Comparison of ENCODE assay signal across 15 cellular contexts in the genomic region with DNA sequence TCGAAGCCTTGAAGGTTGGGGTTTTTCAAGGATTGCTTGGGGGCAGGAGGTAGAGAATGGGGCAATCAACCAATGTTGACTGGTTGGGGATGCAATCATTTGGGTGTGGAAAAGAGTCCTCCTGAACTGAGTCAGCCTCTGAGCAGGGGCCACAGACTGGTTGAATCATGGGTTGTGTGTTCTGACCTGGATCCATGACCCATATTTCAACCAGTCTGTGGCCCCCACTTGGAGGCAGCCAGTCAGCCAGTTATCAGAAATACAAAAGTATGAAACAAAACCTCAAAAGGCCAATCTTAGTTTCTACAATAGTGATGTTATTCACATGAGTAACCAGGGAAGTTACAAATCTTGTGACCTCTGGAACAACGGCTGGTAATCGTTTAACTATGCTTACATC.
DNase-seq lines count a peak whose midpoint lies in the region; FAIRE-seq and TF ChIP-seq lines count a peak whose summit lies in the region.
"Had no signal": no experiment of that assay in that cellular context is flagged by ENCODE, and none has a peak within 500 bp of the region (broad histone marks: within the 10 kb centered on the region; RNA-seq: fewer than 3 reads in every experiment).

No MANE protein-coding gene starts in this region.

- no peak overlapping the region for H2BK15ac ChIP-seq in mesenchymal stem cell (ENCODE audit: low read depth, poor library complexity, severe bottlenecking)

- H3K18ac ChIP-seq in mesenchymal stem cell (ENCODE audit: low read depth in 1 of 2, low read length in 2 of 2) = no peak overlapping the region

- H2BK120ac ChIP-seq in mesenchymal stem cell (ENCODE audit: low read depth, low read length) = no peak overlapping the region

- FAIRE-seq in bronchial epithelial cell (lab: Jason Lieb, UNC) = no peak

- H4K8ac ChIP-seq in mesenchymal stem cell (ENCODE audit: low read length) = no peak overlapping the region

- no peak overlapping the region for H3K14ac ChIP-seq in mesenchymal stem cell (ENCODE audit: low read length in 2 of 2)

- H2AFZ ChIP-seq in mesenchymal stem cell (ENCODE audit: low read depth, low read length) = no peak overlapping the region

- peak overlapping the region; percentile 37 for H3K9ac ChIP-seq in mesenchymal stem cell (ENCODE audit: low read length)

- H3K27me3 ChIP-seq in bronchial epithelial cell (ENCODE audit: control insufficient read depth, insufficient read depth, low read length) (no peaks in the 10 kb centered on the region), mesenchymal stem cell (ENCODE audit: control insufficient read depth in 1 of 2, insufficient read depth in 1 of 2, low read length in 2 of 2) (no peaks in the 10 kb centered on the region)

- DNase-seq in EL (peak; percentile 82), HK-2 (ENCODE audit: unreplicated experiment) (peak; percentile 53), bronchial epithelial cell (ENCODE audit: low read depth) (peak; percentile 98), mesenchymal stem cell (peak; percentile 48), ureter (ENCODE audit: low spot score) (no peak), retina (no peak), NCI-H1417 (lab: John Stamatoyannopoulos, UW) (no peak)
- DNase-seq: activated CD4-positive, alpha-beta T cell treated with anti-CD3 and anti-CD28 coated beads for 1 hour; Calu3; effector CD8-positive, alpha-beta T cell; hippocampal formation; NCI-H1092; NCI-H446; T-cell had no signal

- H3K27ac ChIP-seq in mesenchymal stem cell (ENCODE audit: low read length, poor library complexity, severe bottlenecking) = no peak overlapping the region

- no peak overlapping the region for H2BK12ac ChIP-seq in mesenchymal stem cell (ENCODE audit: low read length in 2 of 2)

- no peaks in the 10 kb centered on the region for H3K9me3 ChIP-seq in mesenchymal stem cell (ENCODE audit: control insufficient read depth, low read length)

- no peak overlapping the region for H3K23ac ChIP-seq in mesenchymal stem cell (ENCODE audit: low read length in 2 of 2)

- no peak overlapping the region for H4K91ac ChIP-seq in mesenchymal stem cell (ENCODE audit: low read length)

- 69% methylated on average over 3 of the region's 3 CpGs for WGBS in mesenchymal stem cell

- no peak overlapping the region for H3K4ac ChIP-seq in mesenchymal stem cell (ENCODE audit: low read depth in 1 of 2, low read length in 2 of 2)

- H3K79me1 ChIP-seq in mesenchymal stem cell (replicated peaks; ENCODE audit: low read length, poor library complexity, severe bottlenecking) = no peaks in the 10 kb centered on the region

- H3K36me3 ChIP-seq in bronchial epithelial cell (ENCODE audit: control insufficient read depth, insufficient read depth, low read length) = no peaks in the 10 kb centered on the region
- no peaks in the 10 kb centered on the region for H3K36me3 ChIP-seq in mesenchymal stem cell (ENCODE audit: control insufficient read depth in 1 of 2, insufficient read depth in 2 of 2, low read depth in 1 of 2, low read length in 2 of 2)

- no peak overlapping the region for H3K4me2 ChIP-seq in mesenchymal stem cell (ENCODE audit: low read length, poor library complexity, severe bottlenecking)

- peaks cover 7% of the 10 kb centered on the region for H3K4me1 ChIP-seq in mesenchymal stem cell (ENCODE audit: control insufficient read depth, insufficient read depth, low read depth, low read length)

- no peak overlapping the region for H2BK5ac ChIP-seq in mesenchymal stem cell (ENCODE audit: low read depth, low read length, poor library complexity, severe bottlenecking)

- no peak overlapping the region for H2AK5ac ChIP-seq in mesenchymal stem cell (ENCODE audit: low read length, severe bottlenecking)

- no peak overlapping the region for H3K4me3 ChIP-seq in bronchial epithelial cell (ENCODE audit: low read depth, low read length)
- H3K4me3 ChIP-seq in mesenchymal stem cell (ENCODE audit: insufficient read depth in 1 of 2, low read depth in 1 of 2, low read length in 2 of 2) = no peak overlapping the region
- H3K4me3 ChIP-seq: lung had no signal

- TF ChIP-seq CTCF in bronchial epithelial cell (IDR thresholded peaks at IDR 0.05; ENCODE audit: insufficient read depth, low read length, severe bottlenecking) = no peak

Comparison
In these comparisons a context has a peak if more than half of its experiments do, and no peak if none do; other contexts are left out.
1. DNase-seq: peak in EL (single experiment), HK-2 (single experiment), bronchial epithelial cell (single experiment) and mesenchymal stem cell (single experiment); none in ureter (single experiment), retina (single experiment) and NCI-H1417 (0 of 3).